Comparison of ENCODE assay signal across 24 cellular contexts in genomic region chr19:20233105-20233504, GRCh38.
"Had no signal": no experiment of that assay in that cellular context is flagged by ENCODE, and none has a peak within 500 bp of the region (broad histone marks: within the 10 kb centered on the region; RNA-seq: fewer than 3 reads in every experiment).

No MANE protein-coding gene starts in this region.

- H3K4me3 Mint-ChIP-seq: activated B cell treated with CpG ODN at 0.5 μM for 24 hours; activated CD4-positive, alpha-beta T cell treated with anti-CD3 and anti-CD28 coated beads for 36 hours; activated naive CD4-positive, alpha-beta T cell treated with anti-CD3 and anti-CD28 coated beads, Interleukin-2, amount 10 ng/mL, durations not matched to agents 7 days and 5 days; brain; dendritic cell treated with granulocyte-macrophage colony-stimulating factor and Interleukin-4, amounts not matched to agents 40 ng/mL and 50 ng/mL, for 4 days; T-cell; T-helper 2 cell treated with Interferon-gamma antibody and Interleukin-4, amounts not matched to agents 5 μg/mL and 100 μg/mL, for 36 hours had no signal

- H3K27ac Mint-ChIP-seq: activated B cell treated with CpG ODN at 0.5 μM for 24 hours; activated CD4-positive, alpha-beta T cell treated with anti-CD3 and anti-CD28 coated beads for 36 hours; activated naive CD4-positive, alpha-beta T cell treated with anti-CD3 and anti-CD28 coated beads, Interleukin-2, amount 10 ng/mL, durations not matched to agents 7 days and 5 days; dendritic cell treated with granulocyte-macrophage colony-stimulating factor and Interleukin-4, amounts not matched to agents 40 ng/mL and 50 ng/mL, for 4 days; T-cell; T-helper 2 cell treated with Interferon-gamma antibody and Interleukin-4, amounts not matched to agents 5 μg/mL and 100 μg/mL, for 36 hours had no signal

- ATAC-seq: activated CD4-positive, alpha-beta T cell treated with anti-CD3 and anti-CD28 coated beads for 36 hours; left ventricle myocardium superior; SK-N-SH treated with all-trans-retinoic acid at 6 μM for 48 hours; T-cell had no signal

- DNase-seq: activated B cell treated with CpG ODN at 0.5 μM for 24 hours; activated CD4-positive, alpha-beta T cell treated with anti-CD3 and anti-CD28 coated beads for 36 hours; activated CD4-positive, alpha-beta T cell treated with anti-CD3 and anti-CD28 coated beads, Interleukin-2, amount 50 U/mL, for 4 hours; activated CD8-positive, alpha-beta memory T cell treated with anti-CD3 and anti-CD28 coated beads, Interleukin-2, amount 50 U/mL, for 48 hours; activated naive CD4-positive, alpha-beta T cell treated with anti-CD3 and anti-CD28 coated beads, Interleukin-2, amount 10 ng/mL, durations not matched to agents 7 days and 5 days; activated T-cell treated with anti-CD3 and anti-CD28 coated beads, Interleukin-2, amount 50 U/mL, for 48 hours; anterior cingulate cortex; effector CD4-positive, alpha-beta T cell; foreskin melanocyte; glutamatergic neuron; hippocampal formation; kidney glomerular epithelial cell; left ventricle myocardium superior; mammary epithelial cell; midbrain; nucleus accumbens; retina; stimulated activated CD4-positive, alpha-beta T cell treated with anti-CD3 and anti-CD28 coated beads, Interleukin-4, amount 100 ng/mL, for 1 hour; stimulated activated naive CD4-positive, alpha-beta T cell treated with Interleukin-2 at 50 U/mL for 16 hours; T-cell had no signal

- H3K27me3 Mint-ChIP-seq: activated B cell treated with CpG ODN at 0.5 μM for 24 hours; activated CD4-positive, alpha-beta T cell treated with anti-CD3 and anti-CD28 coated beads for 36 hours; activated naive CD4-positive, alpha-beta T cell treated with anti-CD3 and anti-CD28 coated beads, Interleukin-2, amount 10 ng/mL, durations not matched to agents 7 days and 5 days; dendritic cell treated with granulocyte-macrophage colony-stimulating factor and Interleukin-4, amounts not matched to agents 40 ng/mL and 50 ng/mL, for 4 days; T-cell had no signal
